Comparison of ENCODE assay signal across 7 cellular contexts in genomic region chr4:82989567-82990429, GRCh38. TPM values are rescaled to one million over a fixed set of nuclear protein-coding genes. Genes with fewer than 3 reads are reported as not detected.
A peak's percentile ranks its signal among the peaks of the same experiment; 100 is the strongest.
DNase-seq lines count a peak whose midpoint lies in the region; ATAC-seq and TF ChIP-seq lines count a peak whose summit lies in the region.

No MANE protein-coding gene starts in this region.

- no peaks in the 10 kb centered on the region for H3K9me3 Mint-ChIP-seq in T-helper 1 cell treated with Interleukin-12 subunit alpha and Interleukin-12 subunit beta and Interleukin-4 antibody, amounts not matched to agents 30 μg/mL and 1 μg/mL, for 36 hours
- no peaks in the 10 kb centered on the region for H3K9me3 Mint-ChIP-seq in natural killer cell

- H3K27me3 ChIP-seq in effector memory CD4-positive, alpha-beta T cell (replicated peaks; ENCODE audit: control insufficient read depth, insufficient read depth, low read length, poor library complexity, severe bottlenecking): no peaks in the 10 kb centered on the region

- H3K27ac Mint-ChIP-seq in T-helper 1 cell treated with Interleukin-12 subunit alpha and Interleukin-12 subunit beta and Interleukin-4 antibody, amounts not matched to agents 30 μg/mL and 1 μg/mL, for 36 hours: peak overlapping the region; percentile 84
- peak overlapping the region; percentile 77 to 87 for H3K27ac Mint-ChIP-seq in natural killer cell

- peak overlapping the region; percentile 57 for H3K4me3 Mint-ChIP-seq in T-helper 1 cell treated with Interleukin-12 subunit alpha and Interleukin-12 subunit beta and Interleukin-4 antibody, amounts not matched to agents 30 μg/mL and 1 μg/mL, for 36 hours
- H3K4me3 Mint-ChIP-seq in natural killer cell: peak overlapping the region; percentile 60

- H3K36me3 ChIP-seq in effector memory CD4-positive, alpha-beta T cell (ENCODE audit: control insufficient read depth, insufficient read depth, low read length): no peaks in the 10 kb centered on the region

- H3K4me1 ChIP-seq in effector memory CD4-positive, alpha-beta T cell (ENCODE audit: control insufficient read depth, insufficient read depth, low read length, poor library complexity, severe bottlenecking): no peaks in the 10 kb centered on the region

- ATAC-seq in GM18873 (IDR thresholded peaks at IDR 0.05; ENCODE audit: low FRiP score, unreplicated experiment) (peak; percentile 75), HG02840 (IDR thresholded peaks at IDR 0.05; ENCODE audit: low FRiP score, unreplicated experiment) (peak; percentile 92), natural killer cell (peak; percentile 59 to 73 (median 63))

- H3K4me1 Mint-ChIP-seq in T-helper 1 cell treated with Interleukin-12 subunit alpha and Interleukin-12 subunit beta and Interleukin-4 antibody, amounts not matched to agents 30 μg/mL and 1 μg/mL, for 36 hours (ENCODE audit: low read depth): peaks cover 17% of the 10 kb centered on the region
- H3K4me1 Mint-ChIP-seq in natural killer cell: peaks cover 25 to 29% of the 10 kb centered on the region in 2 donors

- H3K9me3 ChIP-seq in effector memory CD4-positive, alpha-beta T cell (ENCODE audit: control insufficient read depth, low read length): no peaks in the 10 kb centered on the region

- intact Hi-C loops in natural killer cell (cut with micrococcal nuclease): loop anchor here (1.0 to 5.0 kb wide), 2 partner anchors 21 to 87 kb away; partner anchors contain the start of genes LIN54 and THAP9

- H3K27ac ChIP-seq in effector memory CD4-positive, alpha-beta T cell (ENCODE audit: insufficient read depth, low read length, poor library complexity, severe bottlenecking): no peak overlapping the region

- H3K4me3 ChIP-seq in effector memory CD4-positive, alpha-beta T cell (ENCODE audit: insufficient read depth, low read depth, low read length, poor library complexity, severe bottlenecking): no peak overlapping the region

- H3K36me3 Mint-ChIP-seq in T-helper 1 cell treated with Interleukin-12 subunit alpha and Interleukin-12 subunit beta and Interleukin-4 antibody, amounts not matched to agents 30 μg/mL and 1 μg/mL, for 36 hours (ENCODE audit: low read depth): peaks cover 9% of the 10 kb centered on the region
- no peaks in the 10 kb centered on the region for H3K36me3 Mint-ChIP-seq in natural killer cell

- H3K27me3 Mint-ChIP-seq in T-helper 1 cell treated with Interleukin-12 subunit alpha and Interleukin-12 subunit beta and Interleukin-4 antibody, amounts not matched to agents 30 μg/mL and 1 μg/mL, for 36 hours (ENCODE audit: low read depth): no peaks in the 10 kb centered on the region
- H3K27me3 Mint-ChIP-seq in natural killer cell (ENCODE audit: low read depth in 2 of 2): no peaks in the 10 kb centered on the region

- TF ChIP-seq CTCF in natural killer cell (IDR thresholded peaks at IDR 0.05): no peak

- DNase-seq in natural killer cell (no peak), DMS114 treated with DMSO at 0.1 percent for 48 hours (lab: John Stamatoyannopoulos, UW; ENCODE audit: unreplicated experiment) (no peak), NCI-H82 treated with DMSO at 0.1 percent for 48 hours (lab: John Stamatoyannopoulos, UW; ENCODE audit: unreplicated experiment) (no peak)
- no peak for DNase-seq in effector memory CD4-positive, alpha-beta T cell

RNA-seq across cellular contexts. Expression of gene LIN54, which starts 20.8 kb away (rescaled TPM):
- total RNA-seq in natural killer cell: 10 to 100 TPM; 16.6 to 20.1 (median 19.3) TPM

RNA-seq across cellular contexts. Expression of gene COPS4, which starts 45.2 kb away (rescaled TPM):
- 10 to 100 TPM; 35.8 to 39.8 (median 36.1) TPM for total RNA-seq in natural killer cell
